14 cellular contexts compared by ENCODE assay signal in genomic region chr17:15954222-15954621, GRCh38. TPM values are rescaled to one million over a fixed set of nuclear protein-coding genes. Genes with fewer than 3 reads are reported as not detected.
A peak's percentile ranks its signal among the peaks of the same experiment; 100 is the strongest.
DNase-seq lines count a peak whose midpoint lies in the region; ATAC-seq, FAIRE-seq and TF ChIP-seq lines count a peak whose summit lies in the region.
"Had no signal": no experiment of that assay in that cellular context is flagged by ENCODE, and none has a peak within 500 bp of the region (broad histone marks: within the 10 kb centered on the region; RNA-seq: fewer than 3 reads in every experiment).

No MANE protein-coding gene starts in this region.

- peak overlapping the region in 4 of 7 donors; percentile 13 to 79 (median 40) for H3K27ac Mint-ChIP-seq in CD14-positive monocyte
- H3K27ac Mint-ChIP-seq: activated naive CD4-positive, alpha-beta T cell treated with anti-CD3 and anti-CD28 coated beads for 36 hours had no signal

- no peak overlapping the region for H3K4me3 ChIP-seq in cardiac fibroblast (replicated peaks in 1 of 2; ENCODE audit: low read depth in 2 of 2, low read length in 2 of 2)
- H3K4me3 ChIP-seq: left ventricle myocardium inferior, right lobe of liver had no signal

- no peak for TF ChIP-seq CTCF in CD14-positive monocyte (IDR thresholded peaks at IDR 0.05)
- no peak for TF ChIP-seq CTCF in cardiac fibroblast (IDR thresholded peaks at IDR 0.05; ENCODE audit: low read depth, low read length)

- H3K27me3 Mint-ChIP-seq in CD14-positive monocyte (ENCODE audit: low read depth in 3 of 3) = peaks cover 0 to 5% (median 2%) of the 10 kb centered on the region in 3 donors
- H3K27me3 Mint-ChIP-seq in activated T-cell treated with anti-CD3 and anti-CD28 coated beads, Interleukin-2, amount 50 U/mL, for 4 hours (ENCODE audit: low read depth) = peaks cover 11% of the 10 kb centered on the region

- intact Hi-C loops in CD14-positive monocyte (cut with micrococcal nuclease) = loop anchor here in 1 of 2 donors (5.0 kb wide), 1 partner anchor 43 kb away; the partner anchor contains the start of genes TTC19 and ZSWIM7

- no peak for ATAC-seq in activated T-cell treated with anti-CD3 and anti-CD28 coated beads, Interleukin-2, amount 50 U/mL, for 4 hours
- ATAC-seq: right lobe of liver had no signal

- H3K4me3 Mint-ChIP-seq in CD14-positive monocyte = no peak overlapping the region
- no peak overlapping the region for H3K4me3 Mint-ChIP-seq in activated T-cell treated with anti-CD3 and anti-CD28 coated beads, Interleukin-2, amount 50 U/mL, for 4 hours
- H3K4me3 Mint-ChIP-seq: activated naive CD4-positive, alpha-beta T cell treated with anti-CD3 and anti-CD28 coated beads for 36 hours had no signal

- DNase-seq in CD14-positive monocyte (ENCODE audit: low spot score) = peak; percentile 68
- peak; percentile 96 for DNase-seq in M059J (ENCODE audit: low read depth)
- peak; percentile 85 to 88 for DNase-seq in cardiac fibroblast (ENCODE audit: low read depth in 2 of 2)
- DNase-seq in mesenteric fat pad (ENCODE audit: low spot score) = peak; percentile 8
- DNase-seq in frontal cortex (ENCODE audit: low spot score in 2 of 2) = no peak
- no peak for DNase-seq in SKM-1 (lab: John Stamatoyannopoulos, UW; ENCODE audit: unreplicated experiment)
- DNase-seq in DMS79 (lab: John Stamatoyannopoulos, UW) = no peak
- no peak for DNase-seq in activated T-cell treated with anti-CD3 and anti-CD28 coated beads, Interleukin-2, amount 50 U/mL, for 4 hours
- DNase-seq: activated CD4-positive, alpha-beta T cell treated with anti-CD3 and anti-CD28 coated beads for 4 hours; activated naive CD4-positive, alpha-beta T cell treated with anti-CD3 and anti-CD28 coated beads for 36 hours; effector memory CD4-positive, alpha-beta T cell; left ventricle myocardium inferior; NCI-H1436; right lobe of liver had no signal

- peaks cover 42 to 43% of the 10 kb centered on the region in 2 donors for H3K36me3 Mint-ChIP-seq in CD14-positive monocyte
- no peaks in the 10 kb centered on the region for H3K36me3 Mint-ChIP-seq in activated T-cell treated with anti-CD3 and anti-CD28 coated beads, Interleukin-2, amount 50 U/mL, for 4 hours (ENCODE audit: insufficient read depth)

- no peaks in the 10 kb centered on the region for H3K9me3 Mint-ChIP-seq in CD14-positive monocyte
- no peaks in the 10 kb centered on the region for H3K9me3 Mint-ChIP-seq in activated T-cell treated with anti-CD3 and anti-CD28 coated beads, Interleukin-2, amount 50 U/mL, for 4 hours
- H3K9me3 Mint-ChIP-seq: activated naive CD4-positive, alpha-beta T cell treated with anti-CD3 and anti-CD28 coated beads for 36 hours had no signal

- peaks cover 46% of the 10 kb centered on the region for H3K4me1 Mint-ChIP-seq in CD14-positive monocyte
- H3K4me1 Mint-ChIP-seq in activated T-cell treated with anti-CD3 and anti-CD28 coated beads, Interleukin-2, amount 50 U/mL, for 4 hours (ENCODE audit: low read depth) = peaks cover 23% of the 10 kb centered on the region

- FAIRE-seq in frontal cortex (lab: Jason Lieb, UNC) = no peak

RNA-seq across cellular contexts. Expression of gene ADORA2B, which starts 9.3 kb away (rescaled TPM):
- 1 to 10 TPM; 4.4 to 6.4 TPM for polyA plus RNA-seq in CD14-positive monocyte
- total RNA-seq in M059J (2014; rRNA removed; shearing (Covaris generic)) = 20.8 and 24.7 TPM in 2 replicates
- 0.55 TPM for total RNA-seq in mesenteric fat pad
- 4.1 TPM for total RNA-seq in frontal cortex
- total RNA-seq in activated T-cell treated with anti-CD3 and anti-CD28 coated beads, Interleukin-2, amount 50 U/mL, for 4 hours = 1 to 10 TPM in 2 of 3 donors, under 1 TPM in 1; 0.32 to 1.2 (median 1.1) TPM

RNA-seq across cellular contexts. Expression of gene ZSWIM7, which starts 45.3 kb away (rescaled TPM):
- 10 to 100 TPM; 67.1 to 70.1 TPM for polyA plus RNA-seq in CD14-positive monocyte
- total RNA-seq in M059J (2014; rRNA removed; shearing (Covaris generic)) = 25.3 and 26.5 TPM in 2 replicates
- total RNA-seq in mesenteric fat pad (34.0 TPM), frontal cortex (19.6 TPM)
- total RNA-seq in activated T-cell treated with anti-CD3 and anti-CD28 coated beads, Interleukin-2, amount 50 U/mL, for 4 hours = 1 to 10 TPM; 7.2 to 9.7 (median 9.5) TPM

RNA-seq across cellular contexts. Expression of gene TTC19, which starts 45.4 kb away (rescaled TPM):
- polyA plus RNA-seq in CD14-positive monocyte = 10 to 100 TPM; 20.6 to 22.2 TPM
- 20.6 and 23.7 TPM in 2 replicates for total RNA-seq in M059J (2014; rRNA removed; shearing (Covaris generic))
- total RNA-seq in mesenteric fat pad = 27.0 TPM
- total RNA-seq in frontal cortex = 38.7 TPM
- 10 to 100 TPM; 28.5 to 34.6 (median 29.8) TPM for total RNA-seq in activated T-cell treated with anti-CD3 and anti-CD28 coated beads, Interleukin-2, amount 50 U/mL, for 4 hours

Comparison
In these comparisons a context has a peak if more than half of its experiments do, and no peak if none do; other contexts are left out.
1. DNase-seq: peak in CD14-positive monocyte (single experiment), M059J (single experiment), cardiac fibroblast (2 of 2) and mesenteric fat pad (single experiment); none in frontal cortex (0 of 2), SKM-1 (single experiment), DMS79 (single experiment) and activated T-cell treated with anti-CD3 and anti-CD28 coated beads, Interleukin-2, amount 50 U/mL, for 4 hours (single experiment).